In genomic region chr4:109574443-109574850, GRCh38 we compare ENCODE assay signal across 8 cellular contexts. TPM values are rescaled to one million over a fixed set of nuclear protein-coding genes. Genes with fewer than 3 reads are reported as not detected.
DNase-seq lines count a peak whose midpoint lies in the region; ATAC-seq and TF ChIP-seq lines count a peak whose summit lies in the region.

No MANE protein-coding gene starts in this region.

- H3K36me3 Mint-ChIP-seq in Caco-2 (ENCODE audit: insufficient read depth, unreplicated experiment): no peaks in the 10 kb centered on the region
- H3K36me3 Mint-ChIP-seq in activated CD8-positive, alpha-beta T cell treated with anti-CD3 and anti-CD28 coated beads, Interleukin-2, amount 10 ng/mL, durations not matched to agents 7 days and 5 days (ENCODE audit: low read depth): peaks cover 48% of the 10 kb centered on the region
- peaks cover 35% of the 10 kb centered on the region for H3K36me3 Mint-ChIP-seq in stimulated activated memory B cell treated with anti-CD40 and anti-IgM and Interleukin-4, amounts not matched to agents 10 μg/mL and 1 μg/mL and 100 μg/mL, for 72 hours

- no peaks in the 10 kb centered on the region for H3K9me3 Mint-ChIP-seq in Caco-2 (ENCODE audit: unreplicated experiment)
- H3K9me3 Mint-ChIP-seq in activated CD8-positive, alpha-beta T cell treated with anti-CD3 and anti-CD28 coated beads, Interleukin-2, amount 10 ng/mL, durations not matched to agents 7 days and 5 days (ENCODE audit: insufficient read depth): peaks cover 5% of the 10 kb centered on the region
- H3K9me3 Mint-ChIP-seq in stimulated activated memory B cell treated with anti-CD40 and anti-IgM and Interleukin-4, amounts not matched to agents 10 μg/mL and 1 μg/mL and 100 μg/mL, for 72 hours: peaks cover 3% of the 10 kb centered on the region

- no peak overlapping the region for H3K27ac Mint-ChIP-seq in Caco-2 (ENCODE audit: unreplicated experiment)
- H3K27ac Mint-ChIP-seq in activated CD8-positive, alpha-beta T cell treated with anti-CD3 and anti-CD28 coated beads, Interleukin-2, amount 10 ng/mL, durations not matched to agents 7 days and 5 days: no peak overlapping the region
- no peak overlapping the region for H3K27ac Mint-ChIP-seq in stimulated activated memory B cell treated with anti-CD40 and anti-IgM and Interleukin-4, amounts not matched to agents 10 μg/mL and 1 μg/mL and 100 μg/mL, for 72 hours

- no peak overlapping the region for H3K4me3 Mint-ChIP-seq in Caco-2 (ENCODE audit: unreplicated experiment)
- H3K4me3 Mint-ChIP-seq in activated CD8-positive, alpha-beta T cell treated with anti-CD3 and anti-CD28 coated beads, Interleukin-2, amount 10 ng/mL, durations not matched to agents 7 days and 5 days: no peak overlapping the region
- no peak overlapping the region for H3K4me3 Mint-ChIP-seq in stimulated activated memory B cell treated with anti-CD40 and anti-IgM and Interleukin-4, amounts not matched to agents 10 μg/mL and 1 μg/mL and 100 μg/mL, for 72 hours

- CTCF ChIA-PET in Caco-2 (lab: Charles Lee): interaction anchor here (0.9 kb wide), 1 partner anchor 110 kb away, joined by 3 read pairs; no protein-coding TSS in a partner anchor
- CTCF ChIA-PET in activated CD8-positive, alpha-beta T cell treated with anti-CD3 and anti-CD28 coated beads, Interleukin-2, amount 10 ng/mL, durations not matched to agents 7 days and 5 days (lab: Charles Lee): interaction anchor here (0.9 to 2.1 kb wide), 8 partner anchors 11 to 281 kb away, joined by 3 to 9 read pairs (median 4); partner anchors contain the start of genes MCUB and SEC24B

- H3K9me3 ChIP-seq in Caco-2: no peaks in the 10 kb centered on the region

- peak; percentile 30 for ATAC-seq in activated CD8-positive, alpha-beta T cell treated with anti-CD3 and anti-CD28 coated beads, Interleukin-2, amount 10 ng/mL, durations not matched to agents 7 days and 5 days
- no peak for ATAC-seq in GM21526 (IDR thresholded peaks at IDR 0.05; ENCODE audit: low FRiP score, unreplicated experiment)
- ATAC-seq in stimulated activated memory B cell treated with anti-CD40 and anti-IgM and Interleukin-4, amounts not matched to agents 10 μg/mL and 1 μg/mL and 100 μg/mL, for 72 hours: no peak
- ATAC-seq in HG02970 (IDR thresholded peaks at IDR 0.05; ENCODE audit: low FRiP score, unreplicated experiment): no peak

- no peaks in the 10 kb centered on the region for H3K27me3 ChIP-seq in Caco-2 (replicated peaks; ENCODE audit: control insufficient read depth, insufficient read depth, low read length)

- POLR2A ChIA-PET in Caco-2 (lab: Charles Lee): no interaction called here
- POLR2A ChIA-PET in activated CD8-positive, alpha-beta T cell treated with anti-CD3 and anti-CD28 coated beads, Interleukin-2, amount 10 ng/mL, durations not matched to agents 7 days and 5 days (lab: Charles Lee): interaction anchor here (1.0 to 1.1 kb wide), 2 partner anchors 14 to 18 kb away, joined by 3 to 5 read pairs; partner anchors contain the start of gene MCUB

- no TSS peak for BruUV-seq in Caco-2 (replicated peaks; lab: Mats Ljungman, UMichigan)

- no peak overlapping the region for H3K4me3 ChIP-seq in Caco-2 (ENCODE audit: low read depth, low read length)

- peaks cover 3% of the 10 kb centered on the region for H3K27me3 Mint-ChIP-seq in Caco-2 (ENCODE audit: insufficient read depth, unreplicated experiment)
- no peaks in the 10 kb centered on the region for H3K27me3 Mint-ChIP-seq in activated CD8-positive, alpha-beta T cell treated with anti-CD3 and anti-CD28 coated beads, Interleukin-2, amount 10 ng/mL, durations not matched to agents 7 days and 5 days (ENCODE audit: low read depth)
- H3K27me3 Mint-ChIP-seq in stimulated activated memory B cell treated with anti-CD40 and anti-IgM and Interleukin-4, amounts not matched to agents 10 μg/mL and 1 μg/mL and 100 μg/mL, for 72 hours: no peaks in the 10 kb centered on the region

- peak in 1 of 2 experiments; percentile 35 for DNase-seq in Caco-2
- peak; percentile 54 for DNase-seq in KBM-7
- DNase-seq in activated CD8-positive, alpha-beta T cell treated with anti-CD3 and anti-CD28 coated beads, Interleukin-2, amount 10 ng/mL, durations not matched to agents 7 days and 5 days: no peak
- peak; percentile 25 for DNase-seq in iPS-NIHi7 (ENCODE audit: extremely low spot score)
- DNase-seq in hypothalamus (lab: John Stamatoyannopoulos, UW): no peak

- H3K36me3 ChIP-seq in Caco-2 (ENCODE audit: control insufficient read depth, insufficient read depth, low read length): no peaks in the 10 kb centered on the region

- H3K4me1 Mint-ChIP-seq in Caco-2 (ENCODE audit: low read depth, unreplicated experiment): no peaks in the 10 kb centered on the region
- H3K4me1 Mint-ChIP-seq in activated CD8-positive, alpha-beta T cell treated with anti-CD3 and anti-CD28 coated beads, Interleukin-2, amount 10 ng/mL, durations not matched to agents 7 days and 5 days (ENCODE audit: low read depth): peaks cover 34% of the 10 kb centered on the region
- H3K4me1 Mint-ChIP-seq in stimulated activated memory B cell treated with anti-CD40 and anti-IgM and Interleukin-4, amounts not matched to agents 10 μg/mL and 1 μg/mL and 100 μg/mL, for 72 hours: peaks cover 32% of the 10 kb centered on the region

- intact Hi-C loops in Caco-2 (cut with micrococcal nuclease; ENCODE audit: unreplicated experiment): loop anchor here (1.0 kb wide), 2 partner anchors 147 to 152 kb away; no protein-coding TSS in a partner anchor

- peak; percentile 22 to 59 for TF ChIP-seq CTCF in Caco-2 (IDR thresholded peaks at IDR 0.05; ENCODE audit: insufficient read depth in 1 of 2, low read depth in 1 of 2, low read length in 1 of 2, severe bottlenecking in 1 of 2, unreplicated experiment in 1 of 2)

- in situ Hi-C loops in KBM-7 (cut with MboI; ENCODE audit: low pct_unique_long_range_greater_than_20kb, low sequenced_read_pairs): no loop called here

- H3K4me1 ChIP-seq in Caco-2: no peaks in the 10 kb centered on the region

RNA-seq across cellular contexts. Expression of gene MCUB, which starts 14.4 kb away (rescaled TPM):
- 1.8 and 3.6 TPM in 2 replicates for total RNA-seq in Caco-2 (2022)
- total RNA-seq in activated CD8-positive, alpha-beta T cell treated with anti-CD3 and anti-CD28 coated beads, Interleukin-2, amount 10 ng/mL, durations not matched to agents 7 days and 5 days: 100 to 1,000 TPM; 104 to 109 TPM

Comparison
In these comparisons a context has a peak if more than half of its experiments do, and no peak if none do; other contexts are left out.
1. DNase-seq: peak in KBM-7 (single experiment) and iPS-NIHi7 (single experiment); none in activated CD8-positive, alpha-beta T cell treated with anti-CD3 and anti-CD28 coated beads, Interleukin-2, amount 10 ng/mL, durations not matched to agents 7 days and 5 days (single experiment) and hypothalamus (0 of 51).
2. RNA of gene MCUB, which starts 14.4 kb away (total RNA-seq): 104 to 109 TPM in activated CD8-positive, alpha-beta T cell treated with anti-CD3 and anti-CD28 coated beads, Interleukin-2, amount 10 ng/mL, durations not matched to agents 7 days and 5 days; 1.8 to 3.6 TPM in Caco-2; every median in the first group is over 10 times any median in the second.